ENCODE assay signal across 9 cellular contexts in the genomic region with DNA sequence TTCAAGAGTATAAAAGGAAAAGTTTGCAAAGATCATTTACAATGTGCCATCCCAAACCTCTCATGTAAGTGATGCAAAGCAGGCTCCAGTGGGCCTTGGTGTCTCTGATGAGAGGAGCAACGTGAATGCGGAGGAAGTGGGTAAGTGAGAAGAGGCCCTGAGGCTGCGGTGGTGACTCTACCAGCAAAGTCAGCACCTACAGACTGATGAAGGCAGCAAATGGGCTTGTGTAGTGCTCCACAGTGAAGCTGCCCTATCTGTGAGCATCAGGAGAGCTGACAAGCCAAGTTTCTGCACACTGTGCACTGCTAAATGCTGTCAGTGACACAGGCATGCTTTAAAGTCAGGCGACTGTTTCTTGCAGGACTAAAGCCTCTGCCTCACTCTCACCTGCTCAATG. TPM values are rescaled to one million over a fixed set of nuclear protein-coding genes. Genes with fewer than 3 reads are reported as not detected.
DNase-seq lines count a peak whose midpoint lies in the region; ATAC-seq, FAIRE-seq and TF ChIP-seq lines count a peak whose summit lies in the region.
"Had no signal": no experiment of that assay in that cellular context is flagged by ENCODE, and none has a peak within 500 bp of the region (broad histone marks: within the 10 kb centered on the region; RNA-seq: fewer than 3 reads in every experiment).

No MANE protein-coding gene starts in this region.

- no peak overlapping the region for H3K4me2 ChIP-seq in SK-N-SH

- peaks cover 73% of the 10 kb centered on the region for H3K4me1 Mint-ChIP-seq in activated CD4-positive, alpha-beta T cell treated with anti-CD3 and anti-CD28 coated beads, Interleukin-2, amount 10 ng/mL, durations not matched to agents 7 days and 5 days

- H3K4me1 ChIP-seq in SK-N-SH (ENCODE audit: control insufficient read depth in 1 of 2, insufficient read depth in 2 of 2, low read depth in 1 of 2, low read length in 1 of 2): no peaks in the 10 kb centered on the region; a peak in 1 of 4 replicates
- H3K4me1 ChIP-seq in kidney (ENCODE audit: control insufficient read depth in 1 of 2, insufficient read depth in 1 of 2, low read depth in 1 of 2, low read length in 2 of 2): no peaks in the 10 kb centered on the region
- H3K4me1 ChIP-seq in stomach: peaks cover 0 to 45% (median 27%) of the 10 kb centered on the region in 4 donors
- no peaks in the 10 kb centered on the region for H3K4me1 ChIP-seq in uterus

- peak; percentile 24; the same call in 1 of the 3 replicates for ATAC-seq in SK-N-SH treated with all-trans-retinoic acid at 6 μM for 48 hours
- ATAC-seq: Panc1 had no signal

- no peaks in the 10 kb centered on the region for H4K20me1 ChIP-seq in SK-N-SH (ENCODE audit: insufficient read depth)

- no peaks in the 10 kb centered on the region for H3K79me2 ChIP-seq in SK-N-SH (ENCODE audit: insufficient read depth)

- no peak for TF ChIP-seq RAD21 in SK-N-SH (IDR thresholded peaks at IDR 0.05; ENCODE audit: low read length)

- TF ChIP-seq POLR2A in stomach (IDR thresholded peaks at IDR 0.05) (no peak), uterus (IDR thresholded peaks at IDR 0.05) (no peak)

- DNase-seq in SK-N-SH: no peak
- DNase-seq in activated CD4-positive, alpha-beta T cell treated with anti-CD3 and anti-CD28 coated beads, Interleukin-2, amount 10 ng/mL, durations not matched to agents 7 days and 5 days: peak; percentile 90
- DNase-seq in kidney: peak; percentile 52
- peak; percentile 38 for DNase-seq in stomach
- DNase-seq in NCI-H510A treated with DMSO at 0.1 percent for 48 hours (lab: John Stamatoyannopoulos, UW): no peak
- no peak for DNase-seq in uterus
- DNase-seq in NCI-H510A (lab: John Stamatoyannopoulos, UW): no peak

- WGBS in SK-N-SH (ENCODE audit: low lambda C conversion rate): 91% methylated on average over 4 of the region's 4 CpGs
- 60 to 82% (median 79%) methylated on average over 4 of the region's 4 CpGs for WGBS in stomach, 5 donors

- TF ChIP-seq CTCF in SK-N-SH (IDR thresholded peaks at IDR 0.05) (no peak), kidney (IDR thresholded peaks at IDR 0.05; ENCODE audit: borderline replicate concordance, extremely low read depth, insufficient read depth) (no peak), stomach (IDR thresholded peaks at IDR 0.05) (no peak), uterus (IDR thresholded peaks at IDR 0.05) (no peak)

- CTCF ChIA-PET in SK-N-SH (lab: Yijun Ruan, JAX): interaction anchor here (1.0 kb wide), 1 partner anchor 13 kb away, joined by 3 read pairs; no protein-coding TSS in a partner anchor
- CTCF ChIA-PET in activated CD4-positive, alpha-beta T cell treated with anti-CD3 and anti-CD28 coated beads, Interleukin-2, amount 10 ng/mL, durations not matched to agents 7 days and 5 days (lab: Charles Lee): interaction anchor here (0.7 to 4.9 kb wide), 10 partner anchors 8 to 111 kb away, joined by 3 to 35 read pairs (median 5); a partner anchor contains a TSS

- H3K9me3 ChIP-seq in SK-N-SH: no peaks in the 10 kb centered on the region
- no peaks in the 10 kb centered on the region for H3K9me3 ChIP-seq in kidney (ENCODE audit: control insufficient read depth in 1 of 2, low read length in 2 of 2)
- H3K9me3 ChIP-seq in stomach: no peaks in the 10 kb centered on the region
- no peaks in the 10 kb centered on the region for H3K9me3 ChIP-seq in uterus

- H3K36me3 ChIP-seq in SK-N-SH (replicated peaks in 1 of 2; ENCODE audit: control insufficient read depth in 1 of 2, insufficient read depth in 2 of 2, low read length in 1 of 2) (no peaks in the 10 kb centered on the region), kidney (ENCODE audit: control insufficient read depth in 1 of 2, insufficient read depth in 2 of 2, low read length in 2 of 2) (no peaks in the 10 kb centered on the region), stomach (no peaks in the 10 kb centered on the region), uterus (no peaks in the 10 kb centered on the region)

- no peak overlapping the region for H2AFZ ChIP-seq in SK-N-SH (ENCODE audit: low read depth)

- POLR2A ChIA-PET in SK-N-SH (lab: Yijun Ruan, JAX): no interaction called here
- POLR2A ChIA-PET in activated CD4-positive, alpha-beta T cell treated with anti-CD3 and anti-CD28 coated beads, Interleukin-2, amount 10 ng/mL, durations not matched to agents 7 days and 5 days (lab: Charles Lee): interaction anchor here (0.6 to 1.3 kb wide), 3 partner anchors 11 to 411 kb away, joined by 3 to 6 read pairs (median 3); no protein-coding TSS in a partner anchor

- no peaks in the 10 kb centered on the region for H3K9me2 ChIP-seq in SK-N-SH

- peak overlapping the region; percentile 95 for H3K27ac Mint-ChIP-seq in activated CD4-positive, alpha-beta T cell treated with anti-CD3 and anti-CD28 coated beads, Interleukin-2, amount 10 ng/mL, durations not matched to agents 7 days and 5 days

- H3K9me3 Mint-ChIP-seq in activated CD4-positive, alpha-beta T cell treated with anti-CD3 and anti-CD28 coated beads, Interleukin-2, amount 10 ng/mL, durations not matched to agents 7 days and 5 days: no peaks in the 10 kb centered on the region

- H3K9ac ChIP-seq in SK-N-SH (no peak overlapping the region), kidney (ENCODE audit: low read length in 2 of 2) (no peak overlapping the region)

- H3K4me3 ChIP-seq in SK-N-SH (ENCODE audit: low read depth in 2 of 2, low read length in 1 of 2) (no peak overlapping the region), kidney (ENCODE audit: low read length in 2 of 2) (no peak overlapping the region), stomach (no peak overlapping the region), uterus (no peak overlapping the region)

- no peaks in the 10 kb centered on the region for H3K27me3 Mint-ChIP-seq in activated CD4-positive, alpha-beta T cell treated with anti-CD3 and anti-CD28 coated beads, Interleukin-2, amount 10 ng/mL, durations not matched to agents 7 days and 5 days

- H3K27me3 ChIP-seq in SK-N-SH (ENCODE audit: insufficient read depth) (no peaks in the 10 kb centered on the region), stomach (no peaks in the 10 kb centered on the region), uterus (no peaks in the 10 kb centered on the region)

- intact Hi-C loops in kidney (cut with DNase I) (no loop called here), stomach (cut with DNase I; ENCODE audit: low total_unique reads) (no loop called here), uterus (cut with DNase I; ENCODE audit: low total_unique reads) (no loop called here)

- H3K4me3 Mint-ChIP-seq in activated CD4-positive, alpha-beta T cell treated with anti-CD3 and anti-CD28 coated beads, Interleukin-2, amount 10 ng/mL, durations not matched to agents 7 days and 5 days: peak overlapping the region; percentile 40

- TF ChIP-seq EP300 in SK-N-SH (IDR thresholded peaks at IDR 0.05; ENCODE audit: borderline replicate concordance in 1 of 2, low read depth in 1 of 2, low read length in 1 of 2): no peak
- no peak for TF ChIP-seq EP300 in stomach (IDR thresholded peaks at IDR 0.05)

- H3F3A ChIP-seq in SK-N-SH (replicated peaks; ENCODE audit: insufficient read depth): no peaks in the 10 kb centered on the region

- H3K36me3 Mint-ChIP-seq in activated CD4-positive, alpha-beta T cell treated with anti-CD3 and anti-CD28 coated beads, Interleukin-2, amount 10 ng/mL, durations not matched to agents 7 days and 5 days (ENCODE audit: low read depth): peaks cover 2% of the 10 kb centered on the region

- H3K27ac ChIP-seq in SK-N-SH (ENCODE audit: low read depth in 2 of 2, low read length in 1 of 2): no peak overlapping the region
- no peak overlapping the region for H3K27ac ChIP-seq in kidney (ENCODE audit: low read depth in 2 of 2, low read length in 2 of 2)
- peak overlapping the region in 4 of 5 donors; percentile 35 to 64 (median 40) for H3K27ac ChIP-seq in stomach
- H3K27ac ChIP-seq in uterus: no peak overlapping the region

- no peak for FAIRE-seq in kidney (lab: Jason Lieb, UNC)

TF ChIP-seq in SK-N-SH treated with all-trans-retinoic acid at 6 μM for 48 hours, 23 proteins besides CTCF, POLR2A, EP300 and RAD21 (continues in another document):
- TF ChIP-seq OSR1 (CRISPR knock-in tag; IDR thresholded peaks at IDR 0.05) (no peak), ZFP3 (CRISPR knock-in tag; IDR thresholded peaks at IDR 0.05) (no peak), SNAI2 (CRISPR knock-in tag; IDR thresholded peaks at IDR 0.05) (no peak), TOX (CRISPR knock-in tag; IDR thresholded peaks at IDR 0.05; ENCODE audit: borderline replicate concordance) (no peak), ZFP30 (CRISPR knock-in tag; IDR thresholded peaks at IDR 0.05) (no peak), ZNF565 (CRISPR knock-in tag; conservative IDR thresholded peaks at IDR 0.05; ENCODE audit: low read depth) (no peak)

TF ChIP-seq in SK-N-SH, 30 proteins besides CTCF, POLR2A, EP300 and RAD21 (continues in another document):
- TF ChIP-seq FOXJ3 (CRISPR knock-in tag; IDR thresholded peaks at IDR 0.05): no peak
- TF ChIP-seq SMC3 (IDR thresholded peaks at IDR 0.05; ENCODE audit: low read depth, low read length): no peak
- TF ChIP-seq GABPA (IDR thresholded peaks at IDR 0.05; ENCODE audit: low read depth): no peak
- TF ChIP-seq, protein P1, sequence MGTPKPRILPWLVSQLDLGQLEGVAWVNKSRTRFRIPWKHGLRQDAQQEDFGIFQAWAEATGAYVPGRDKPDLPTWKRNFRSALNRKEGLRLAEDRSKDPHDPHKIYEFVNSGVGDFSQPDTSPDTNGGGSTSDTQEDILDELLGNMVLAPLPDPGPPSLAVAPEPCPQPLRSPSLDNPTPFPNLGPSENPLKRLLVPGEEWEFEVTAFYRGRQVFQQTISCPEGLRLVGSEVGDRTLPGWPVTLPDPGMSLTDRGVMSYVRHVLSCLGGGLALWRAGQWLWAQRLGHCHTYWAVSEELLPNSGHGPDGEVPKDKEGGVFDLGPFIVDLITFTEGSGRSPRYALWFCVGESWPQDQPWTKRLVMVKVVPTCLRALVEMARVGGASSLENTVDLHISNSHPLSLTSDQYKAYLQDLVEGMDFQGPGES (IDR thresholded peaks at IDR 0.05; ENCODE audit: low read depth, low read length): no peak
- TF ChIP-seq ELF1 (IDR thresholded peaks at IDR 0.05): no peak

RNA-seq across cellular contexts. Expression of a gene that starts 15.6 kb away (rescaled TPM):
- polyA plus RNA-seq in SK-N-SH (2012; rRNA removed) (17.7 and 19.8 TPM in 2 replicates), kidney (ENCODE audit: insufficient read depth, low read depth, low replicate concordance) (55.8 TPM), stomach (100 to 1,000 TPM in 1 of 3 donors, 10 to 100 TPM in 2; 74.3 to 175 (median 96.4) TPM)
- 33.1 and 48.0 TPM in 2 replicates for polyA plus RNA-seq in SK-N-SH (2012; cell fraction: cytosol; rRNA removed)
- polyA plus RNA-seq in SK-N-SH (2012; cell fraction: nucleus; rRNA removed): 3.8 and 6.7 TPM in 2 replicates
- 100 to 1,000 TPM; 128 to 130 TPM for total RNA-seq in activated CD4-positive, alpha-beta T cell treated with anti-CD3 and anti-CD28 coated beads, Interleukin-2, amount 10 ng/mL, durations not matched to agents 7 days and 5 days
- total RNA-seq in kidney (91.3 TPM), stomach (100 to 1,000 TPM in 1 of 5 donors, 10 to 100 TPM in 4; 20.9 to 138 (median 65.5) TPM), uterus (10 to 100 TPM; 47.6 to 94.8 (median 60.2) TPM)

Comparison
In these comparisons a context has a peak if more than half of its experiments do, and no peak if none do; other contexts are left out.
1. DNase-seq: peak in activated CD4-positive, alpha-beta T cell treated with anti-CD3 and anti-CD28 coated beads, Interleukin-2, amount 10 ng/mL, durations not matched to agents 7 days and 5 days (single experiment), kidney (single experiment) and stomach (single experiment); none in SK-N-SH (single experiment), NCI-H510A treated with DMSO at 0.1 percent for 48 hours (single experiment), uterus (0 of 2) and NCI-H510A (single experiment).
2. H3K27ac ChIP-seq: peak in stomach (4 of 5); none in SK-N-SH (0 of 2), kidney (0 of 2) and uterus (0 of 2).